16 cellular contexts compared by ENCODE assay signal in the genomic region with DNA sequence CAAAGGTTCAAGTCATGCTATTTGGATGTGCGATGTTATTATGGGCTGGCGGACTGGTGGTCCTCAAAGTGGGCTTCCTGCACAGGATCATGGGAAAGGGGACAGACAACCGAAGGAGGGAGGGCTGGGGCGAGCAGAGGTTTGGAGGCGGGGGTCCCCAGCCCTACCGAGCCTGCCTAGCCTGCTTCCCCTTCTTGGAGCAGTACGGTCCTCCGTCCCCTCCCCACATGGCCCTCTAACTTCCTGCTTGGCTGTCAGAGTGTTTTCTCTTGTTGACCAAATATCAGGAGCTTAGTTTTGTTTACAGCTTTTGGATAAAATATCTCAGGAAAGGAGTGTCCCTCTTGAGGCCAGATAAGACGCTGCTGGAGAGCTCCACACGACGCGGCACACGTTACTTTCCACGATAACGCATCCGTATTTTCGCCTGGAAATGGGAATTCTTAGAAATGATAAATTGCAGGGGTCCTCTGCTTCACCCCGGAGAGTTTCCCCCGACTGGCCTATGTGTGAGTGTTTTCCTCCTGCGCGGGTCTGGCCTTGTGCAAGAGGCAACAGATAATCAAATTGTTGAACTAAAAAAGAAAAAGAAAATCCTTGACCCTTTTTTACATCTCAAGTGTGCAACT.
"Had no signal": no experiment of that assay in that cellular context is flagged by ENCODE, and none has a peak within 500 bp of the region (broad histone marks: within the 10 kb centered on the region; RNA-seq: fewer than 3 reads in every experiment).

No MANE protein-coding gene starts in this region.

- ATAC-seq: activated CD8-positive, alpha-beta memory T cell treated with anti-CD3 and anti-CD28 coated beads, Interleukin-2, amount 10 ng/mL, durations not matched to agents 7 days and 5 days; activated naive CD8-positive, alpha-beta T cell treated with anti-CD3 and anti-CD28 coated beads, Interleukin-2, amount 50 U/mL, for 24 hours; SK-N-SH treated with all-trans-retinoic acid at 6 μM for 48 hours; stimulated activated effector memory CD8-positive, alpha-beta T cell treated with anti-CD3 and anti-CD28 coated beads, Interleukin-12 subunit alpha, Interleukin-12 subunit beta, amount 100 ng/mL, for 72 hours had no signal

- DNase-seq: activated CD4-positive, alpha-beta memory T cell treated with anti-CD3 and anti-CD28 coated beads for 36 hours; activated CD8-positive, alpha-beta memory T cell treated with anti-CD3 and anti-CD28 coated beads, Interleukin-2, amount 10 ng/mL, durations not matched to agents 7 days and 5 days; activated naive CD4-positive, alpha-beta T cell treated with anti-CD3 and anti-CD28 coated beads for 36 hours; activated naive CD8-positive, alpha-beta T cell treated with anti-CD3 and anti-CD28 coated beads, Interleukin-2, amount 50 U/mL, for 24 hours; activated T-cell treated with anti-CD3 and anti-CD28 coated beads, Interleukin-2, amount 50 U/mL, for 1 hour; kidney glomerular epithelial cell; naive B cell; occipital lobe; T-helper 1 cell; thyroid gland; uterus had no signal

- H3K36me3 ChIP-seq: ascending aorta, breast epithelium, thyroid gland, uterus had no signal

- H3K27me3 ChIP-seq: ascending aorta, breast epithelium, thyroid gland, uterus had no signal

- H3K36me3 Mint-ChIP-seq: activated CD4-positive, alpha-beta memory T cell treated with anti-CD3 and anti-CD28 coated beads for 36 hours; activated CD8-positive, alpha-beta memory T cell treated with anti-CD3 and anti-CD28 coated beads, Interleukin-2, amount 10 ng/mL, durations not matched to agents 7 days and 5 days; naive B cell; stimulated activated effector memory CD8-positive, alpha-beta T cell treated with anti-CD3 and anti-CD28 coated beads, Interleukin-12 subunit alpha, Interleukin-12 subunit beta, amount 100 ng/mL, for 72 hours had no signal

- H3K4me3 Mint-ChIP-seq: activated CD4-positive, alpha-beta memory T cell treated with anti-CD3 and anti-CD28 coated beads for 36 hours; activated CD8-positive, alpha-beta memory T cell treated with anti-CD3 and anti-CD28 coated beads, Interleukin-2, amount 10 ng/mL, durations not matched to agents 7 days and 5 days; activated naive CD4-positive, alpha-beta T cell treated with anti-CD3 and anti-CD28 coated beads for 36 hours; activated naive CD8-positive, alpha-beta T cell treated with anti-CD3 and anti-CD28 coated beads, Interleukin-2, amount 50 U/mL, for 24 hours; naive B cell had no signal

- H3K4me3 ChIP-seq: ascending aorta, breast epithelium, thyroid gland, uterus had no signal

- H3K27ac ChIP-seq: ascending aorta, breast epithelium, thyroid gland, uterus had no signal

- H3K9me3 ChIP-seq: ascending aorta, breast epithelium, thyroid gland, uterus had no signal

- H3K4me1 ChIP-seq: ascending aorta, breast epithelium, thyroid gland, uterus had no signal

- H3K9me3 Mint-ChIP-seq: activated CD4-positive, alpha-beta memory T cell treated with anti-CD3 and anti-CD28 coated beads for 36 hours; activated naive CD4-positive, alpha-beta T cell treated with anti-CD3 and anti-CD28 coated beads for 36 hours; activated naive CD8-positive, alpha-beta T cell treated with anti-CD3 and anti-CD28 coated beads, Interleukin-2, amount 50 U/mL, for 24 hours; activated T-helper 2 cell treated with anti-CD3 and anti-CD28 coated beads, Interferon-gamma antibody, Interleukin-2, Interleukin-4, amounts not matched to agents 10 μg/mL and 5 μg/mL and 100 μg/mL, durations not matched to agents 14 hours and 24 hours and 36 hours; stimulated activated effector memory CD8-positive, alpha-beta T cell treated with anti-CD3 and anti-CD28 coated beads, Interleukin-12 subunit alpha, Interleukin-12 subunit beta, amount 100 ng/mL, for 72 hours had no signal

- H3K27ac Mint-ChIP-seq: activated CD8-positive, alpha-beta memory T cell treated with anti-CD3 and anti-CD28 coated beads, Interleukin-2, amount 10 ng/mL, durations not matched to agents 7 days and 5 days; activated naive CD4-positive, alpha-beta T cell treated with anti-CD3 and anti-CD28 coated beads for 36 hours; activated naive CD8-positive, alpha-beta T cell treated with anti-CD3 and anti-CD28 coated beads, Interleukin-2, amount 50 U/mL, for 24 hours; activated T-helper 2 cell treated with anti-CD3 and anti-CD28 coated beads, Interferon-gamma antibody, Interleukin-2, Interleukin-4, amounts not matched to agents 10 μg/mL and 5 μg/mL and 100 μg/mL, durations not matched to agents 14 hours and 24 hours and 36 hours; stimulated activated effector memory CD8-positive, alpha-beta T cell treated with anti-CD3 and anti-CD28 coated beads, Interleukin-12 subunit alpha, Interleukin-12 subunit beta, amount 100 ng/mL, for 72 hours had no signal

- H3K27me3 Mint-ChIP-seq: activated CD4-positive, alpha-beta memory T cell treated with anti-CD3 and anti-CD28 coated beads for 36 hours; activated naive CD8-positive, alpha-beta T cell treated with anti-CD3 and anti-CD28 coated beads, Interleukin-2, amount 50 U/mL, for 24 hours had no signal
